ENCODE assay signal across 8 cellular contexts in the genomic region with DNA sequence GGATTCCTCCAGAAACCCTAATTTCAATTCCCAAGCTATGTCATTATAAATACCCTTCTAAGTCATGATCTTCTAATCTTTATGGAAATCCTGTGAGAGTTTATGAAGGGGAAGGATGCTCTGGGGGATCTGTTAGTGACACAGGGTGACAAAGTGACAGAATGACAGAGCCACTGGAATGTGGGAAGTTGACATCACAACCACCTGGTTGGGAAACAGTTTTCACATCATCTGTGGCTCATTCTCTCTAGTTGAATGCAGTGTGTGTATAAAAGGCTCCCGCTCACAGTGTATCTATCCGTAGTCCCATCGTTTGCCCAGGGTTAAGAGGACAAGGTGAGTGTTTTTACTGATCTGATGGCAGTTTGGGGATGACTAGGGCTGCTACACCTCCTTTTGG. TPM values are rescaled to one million over a fixed set of nuclear protein-coding genes. Genes with fewer than 3 reads are reported as not detected.
"Had no signal": no experiment of that assay in that cellular context is flagged by ENCODE, and none has a peak within 500 bp of the region (broad histone marks: within the 10 kb centered on the region; RNA-seq: fewer than 3 reads in every experiment).

LCE7A (plus strand) TSS at position 301 of the 400 bp plus-strand sequence. CDS start 702 bp downstream, outside the sequence.

- DNase-seq: IMR-90, KBM-7, KG1 had no signal

- H3K4me3 ChIP-seq: K562 had no signal

- ATAC-seq: HepG2, K562 had no signal

- H3K27ac ChIP-seq: HL-60 had no signal

RNA-seq across cellular contexts. Expression of gene LCE7A, which starts in this region (rescaled TPM):
- total RNA-seq: HepG2, HT-29, HT1080, IMR-90, K562 had no signal
